Comparison of ENCODE assay signal across 10 cellular contexts in the genomic region with DNA sequence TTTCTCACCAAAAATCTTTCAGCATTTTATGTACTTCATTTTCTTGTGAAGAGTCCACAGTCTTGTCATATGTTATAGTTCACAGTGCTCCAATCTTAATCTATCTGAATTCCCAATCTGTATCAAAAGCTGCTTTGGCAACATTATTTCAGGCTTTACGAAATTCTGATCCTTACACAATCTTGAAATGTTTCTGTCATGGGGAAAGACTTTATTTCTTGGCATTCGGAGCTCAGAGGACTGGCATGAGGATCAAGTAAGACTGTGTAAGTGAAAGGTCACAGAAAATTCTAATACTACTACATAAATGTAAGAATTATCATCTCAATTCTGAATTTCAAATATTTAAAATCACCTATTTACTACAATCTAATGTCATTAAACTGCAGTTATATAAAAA. TPM values are rescaled to one million over a fixed set of nuclear protein-coding genes. Genes with fewer than 3 reads are reported as not detected.
DNase-seq lines count a peak whose midpoint lies in the region; ATAC-seq, FAIRE-seq and TF ChIP-seq lines count a peak whose summit lies in the region.
"Had no signal": no experiment of that assay in that cellular context is flagged by ENCODE, and none has a peak within 500 bp of the region (broad histone marks: within the 10 kb centered on the region; RNA-seq: fewer than 3 reads in every experiment).

No MANE protein-coding gene starts in this region.

- peak overlapping the region in 2 of 3 experiments; percentile 26 to 46 for H3K4me3 ChIP-seq in keratinocyte (ENCODE audit: control insufficient read depth in 2 of 3, extremely low read depth in 1 of 3, insufficient read depth in 2 of 3, low read depth in 1 of 3, low read length in 3 of 3)

- dilution Hi-C loops in keratinocyte (cut with MboI; ENCODE audit: extremely low pct_ligation_motif_present, low sequenced_read_pairs), result no loop called here

- peak overlapping the region; percentile 22 for H3K9ac ChIP-seq in keratinocyte (ENCODE audit: control insufficient read depth, extremely low read depth, insufficient read depth, low read length)

- H4K20me1 ChIP-seq in keratinocyte (ENCODE audit: control insufficient read depth, extremely low read depth, insufficient read depth, low read length), result no peaks in the 10 kb centered on the region

- peak overlapping the region; percentile 74 for H3K4me3 Mint-ChIP-seq in activated T-helper 1 cell treated with anti-CD3 and anti-CD28 coated beads, Interleukin-12 subunit alpha, Interleukin-12 subunit beta, Interleukin-2, Interleukin-4 antibody, amounts not matched to agents 30 ng/mL and 10 ng/mL and 1 ng/mL, durations not matched to agents 14 hours and 24 hours and 36 hours
- peak overlapping the region; percentile 99 for H3K4me3 Mint-ChIP-seq in type B pancreatic cell

- no peak for TF ChIP-seq CTCF in keratinocyte (optimal IDR thresholded peaks at IDR 0.05 in 1 of 3, IDR thresholded peaks at IDR 0.05 in 1 of 3, conservative IDR thresholded peaks at IDR 0.05 in 1 of 3; ENCODE audit: extremely low read depth in 1 of 3, insufficient read depth in 2 of 3, low read length in 3 of 3)
- no peak for TF ChIP-seq CTCF in type B pancreatic cell (conservative IDR thresholded peaks at IDR 0.05)

- no peaks in the 10 kb centered on the region for H3K9me3 Mint-ChIP-seq in activated T-helper 1 cell treated with anti-CD3 and anti-CD28 coated beads, Interleukin-12 subunit alpha, Interleukin-12 subunit beta, Interleukin-2, Interleukin-4 antibody, amounts not matched to agents 30 ng/mL and 10 ng/mL and 1 ng/mL, durations not matched to agents 14 hours and 24 hours and 36 hours
- H3K9me3 Mint-ChIP-seq in type B pancreatic cell, result no peaks in the 10 kb centered on the region

- peaks cover 2% of the 10 kb centered on the region for H3K27me3 Mint-ChIP-seq in activated T-helper 1 cell treated with anti-CD3 and anti-CD28 coated beads, Interleukin-12 subunit alpha, Interleukin-12 subunit beta, Interleukin-2, Interleukin-4 antibody, amounts not matched to agents 30 ng/mL and 10 ng/mL and 1 ng/mL, durations not matched to agents 14 hours and 24 hours and 36 hours (ENCODE audit: insufficient read depth)
- H3K27me3 Mint-ChIP-seq in type B pancreatic cell, result no peaks in the 10 kb centered on the region

- FAIRE-seq in keratinocyte (lab: Jason Lieb, UNC), result no peak
- FAIRE-seq: small intestine had no signal

- peaks cover 22% of the 10 kb centered on the region for H3K4me1 ChIP-seq in keratinocyte (ENCODE audit: control insufficient read depth, extremely low read depth, insufficient read depth, low read length)

- no peak overlapping the region for H3K27ac ChIP-seq in keratinocyte (ENCODE audit: control insufficient read depth, insufficient read depth, low read length)

- H3K27ac Mint-ChIP-seq in activated T-helper 1 cell treated with anti-CD3 and anti-CD28 coated beads, Interleukin-12 subunit alpha, Interleukin-12 subunit beta, Interleukin-2, Interleukin-4 antibody, amounts not matched to agents 30 ng/mL and 10 ng/mL and 1 ng/mL, durations not matched to agents 14 hours and 24 hours and 36 hours, result no peak overlapping the region
- H3K27ac Mint-ChIP-seq in type B pancreatic cell, result peak overlapping the region; percentile 33

- H3K4me2 ChIP-seq in keratinocyte (ENCODE audit: control insufficient read depth, extremely low read depth, insufficient read depth, low read depth, low read length), result peak overlapping the region; percentile 86

- peaks cover 2% of the 10 kb centered on the region for H3K9me1 ChIP-seq in keratinocyte (ENCODE audit: control insufficient read depth, extremely low read depth, insufficient read depth, low read length)

- H3K36me3 Mint-ChIP-seq in activated T-helper 1 cell treated with anti-CD3 and anti-CD28 coated beads, Interleukin-12 subunit alpha, Interleukin-12 subunit beta, Interleukin-2, Interleukin-4 antibody, amounts not matched to agents 30 ng/mL and 10 ng/mL and 1 ng/mL, durations not matched to agents 14 hours and 24 hours and 36 hours (ENCODE audit: low read depth), result peaks cover 5% of the 10 kb centered on the region
- H3K36me3 Mint-ChIP-seq in type B pancreatic cell, result peaks cover 3% of the 10 kb centered on the region

- no peaks in the 10 kb centered on the region for H3K27me3 ChIP-seq in keratinocyte (ENCODE audit: control insufficient read depth, extremely low read depth, insufficient read depth, low read length)

- no peaks in the 10 kb centered on the region for H3K36me3 ChIP-seq in keratinocyte (ENCODE audit: control insufficient read depth in 2 of 2, extremely low read depth in 1 of 2, insufficient read depth in 2 of 2, low read length in 2 of 2)

- peaks cover 68% of the 10 kb centered on the region for H3K79me2 ChIP-seq in keratinocyte (ENCODE audit: control insufficient read depth, insufficient read depth, low read length)

- peak; percentile 4 for ATAC-seq in Right ventricle myocardium superior (ENCODE audit: poor library complexity)
- no peak for ATAC-seq in GM21423 (IDR thresholded peaks at IDR 0.05; ENCODE audit: unreplicated experiment)

- no peaks in the 10 kb centered on the region for H3K9me3 ChIP-seq in keratinocyte (ENCODE audit: control insufficient read depth, low read depth, low read length)

- intact Hi-C loops in Right ventricle myocardium superior (cut with DNase I) (no loop called here), cardiac septum (cut with DNase I) (no loop called here)
- intact Hi-C loops in activated T-helper 1 cell treated with anti-CD3 and anti-CD28 coated beads, Interleukin-12 subunit alpha, Interleukin-12 subunit beta, Interleukin-2, Interleukin-4 antibody, amounts not matched to agents 30 ng/mL and 10 ng/mL and 1 ng/mL, durations not matched to agents 14 hours and 24 hours and 36 hours (cut with micrococcal nuclease), result loop anchor here (10.0 kb wide), 2 partner anchors 357 to 543 kb away; partner anchors contain the start of gene PIGK

- no peak overlapping the region for H2AFZ ChIP-seq in keratinocyte (ENCODE audit: control insufficient read depth, low read length)

- no peak for DNase-seq in Right ventricle myocardium superior
- DNase-seq in cardiac septum (ENCODE audit: low spot score), result no peak
- DNase-seq in activated T-helper 1 cell treated with anti-CD3 and anti-CD28 coated beads, Interleukin-12 subunit alpha, Interleukin-12 subunit beta, Interleukin-2, Interleukin-4 antibody, amounts not matched to agents 30 ng/mL and 10 ng/mL and 1 ng/mL, durations not matched to agents 14 hours and 24 hours and 36 hours (ENCODE audit: low spot score), result no peak
- no peak for DNase-seq in keratinocyte (ENCODE audit: low read depth, low spot score)
- DNase-seq in type B pancreatic cell (ENCODE audit: extremely low spot score, unreplicated experiment), result no peak
- no peak for DNase-seq in T1000 (lab: John Stamatoyannopoulos, UW)
- no peak for DNase-seq in activated gamma-delta T cell (lab: John Stamatoyannopoulos, UW)
- DNase-seq: H7, small intestine had no signal

- H3K4me1 Mint-ChIP-seq in activated T-helper 1 cell treated with anti-CD3 and anti-CD28 coated beads, Interleukin-12 subunit alpha, Interleukin-12 subunit beta, Interleukin-2, Interleukin-4 antibody, amounts not matched to agents 30 ng/mL and 10 ng/mL and 1 ng/mL, durations not matched to agents 14 hours and 24 hours and 36 hours (ENCODE audit: low read depth), result peaks cover 35% of the 10 kb centered on the region
- peaks cover 23% of the 10 kb centered on the region for H3K4me1 Mint-ChIP-seq in type B pancreatic cell (ENCODE audit: unreplicated experiment)

RNA-seq across cellular contexts. Expression of gene USP33, which starts 2.0 kb away (rescaled TPM):
- total RNA-seq in Right ventricle myocardium superior (22.0 TPM), cardiac septum (26.3 TPM), type B pancreatic cell (ENCODE audit: low replicate concordance) (46.6 and 66.3 TPM in 2 replicates)
- 49.9 and 53.1 TPM in 2 replicates for total RNA-seq in activated T-helper 1 cell treated with anti-CD3 and anti-CD28 coated beads, Interleukin-12 subunit alpha, Interleukin-12 subunit beta, Interleukin-2, Interleukin-4 antibody, amounts not matched to agents 30 ng/mL and 10 ng/mL and 1 ng/mL, durations not matched to agents 14 hours and 24 hours and 36 hours
- 25.4 to 52.0 TPM (median 28.7 TPM) in 3 replicates for polyA plus RNA-seq in keratinocyte
- 30.0 TPM for polyA plus RNA-seq in keratinocyte (2011; ENCODE audit: low read depth)
- polyA plus RNA-seq in keratinocyte (2011; cell fraction: cytosol; rRNA removed), result 13.3 and 26.6 TPM in 2 replicates
- 36.5 and 50.0 TPM in 2 replicates for polyA plus RNA-seq in keratinocyte (2011; cell fraction: nucleus; rRNA removed)
- polyA plus RNA-seq in keratinocyte (2012; ENCODE audit: low replicate concordance), result 14.5 and 22.5 TPM in 2 replicates
- polyA minus RNA-seq in keratinocyte, result 5.0 to 39.5 TPM (median 16.5 TPM) in 3 replicates
- polyA minus RNA-seq in keratinocyte (2011; cell fraction: cytosol; rRNA and poly(A)+ RNA removed), result 20.9 TPM
- polyA minus RNA-seq in keratinocyte (2011; cell fraction: nucleus; rRNA and poly(A)+ RNA removed), result 31.0 and 60.4 TPM in 2 replicates

RNA-seq across cellular contexts. Expression of gene MIGA1, which starts 21.8 kb away (rescaled TPM):
- total RNA-seq in Right ventricle myocardium superior (8.7 TPM), cardiac septum (11.1 TPM), type B pancreatic cell (ENCODE audit: low replicate concordance) (14.5 and 15.0 TPM in 2 replicates)
- 8.0 and 8.6 TPM in 2 replicates for total RNA-seq in activated T-helper 1 cell treated with anti-CD3 and anti-CD28 coated beads, Interleukin-12 subunit alpha, Interleukin-12 subunit beta, Interleukin-2, Interleukin-4 antibody, amounts not matched to agents 30 ng/mL and 10 ng/mL and 1 ng/mL, durations not matched to agents 14 hours and 24 hours and 36 hours
- 6.0 to 8.5 TPM (median 7.2 TPM) in 3 replicates for polyA plus RNA-seq in keratinocyte
- polyA plus RNA-seq in keratinocyte (2011; ENCODE audit: low read depth), result 7.4 TPM
- polyA plus RNA-seq in keratinocyte (2011; cell fraction: cytosol; rRNA removed), result 2.2 and 4.1 TPM in 2 replicates
- polyA plus RNA-seq in keratinocyte (2011; cell fraction: nucleus; rRNA removed), result 8.3 and 10.5 TPM in 2 replicates
- 5.0 and 7.3 TPM in 2 replicates for polyA plus RNA-seq in keratinocyte (2012; ENCODE audit: low replicate concordance)
- polyA minus RNA-seq in keratinocyte, result 3.3 to 13.9 TPM (median 9.6 TPM) in 3 replicates
- polyA minus RNA-seq in keratinocyte (2011; cell fraction: cytosol; rRNA and poly(A)+ RNA removed), result 4.4 TPM
- 10.6 and 19.7 TPM in 2 replicates for polyA minus RNA-seq in keratinocyte (2011; cell fraction: nucleus; rRNA and poly(A)+ RNA removed)
